24 cellular contexts compared by ENCODE assay signal in genomic region chr5:153784277-153784676, GRCh38.
"Had no signal": no experiment of that assay in that cellular context is flagged by ENCODE, and none has a peak within 500 bp of the region (broad histone marks: within the 10 kb centered on the region; RNA-seq: fewer than 3 reads in every experiment).

No MANE protein-coding gene starts in this region.

- H3K4me3 ChIP-seq: dorsolateral prefrontal cortex, lower lobe of right lung, upper lobe of right lung had no signal

- H3K27me3 ChIP-seq: dorsolateral prefrontal cortex, upper lobe of right lung had no signal

- H3K4me1 ChIP-seq: lower lobe of right lung, upper lobe of right lung had no signal

- H3K36me3 ChIP-seq: lower lobe of right lung, upper lobe of right lung had no signal

- ATAC-seq: activated CD4-positive, CD25-positive, alpha-beta regulatory T cell treated with anti-CD3 and anti-CD28 coated beads, Interleukin-2, amount 50 U/mL, for 24 hours; activated CD8-positive, alpha-beta memory T cell treated with anti-CD3 and anti-CD28 coated beads, Interleukin-2, amount 10 ng/mL, durations not matched to agents 7 days and 5 days; activated CD8-positive, alpha-beta T cell treated with anti-CD3 and anti-CD28 coated beads for 36 hours; activated naive CD8-positive, alpha-beta T cell treated with anti-CD3 and anti-CD28 coated beads, Interleukin-2, amount 50 U/mL, for 24 hours; left lobe of liver; lower lobe of right lung; naive thymus-derived CD8-positive, alpha-beta T cell; upper lobe of right lung had no signal

- DNase-seq: activated CD4-positive, alpha-beta T cell treated with anti-CD3 and anti-CD28 coated beads, Interleukin-2, amount 10 ng/mL, durations not matched to agents 7 days and 5 days; activated CD8-positive, alpha-beta memory T cell treated with anti-CD3 and anti-CD28 coated beads, Interleukin-2, amount 10 ng/mL, durations not matched to agents 7 days and 5 days; activated CD8-positive, alpha-beta T cell treated with anti-CD3 and anti-CD28 coated beads for 36 hours; activated gamma-delta T cell; activated naive CD4-positive, alpha-beta T cell treated with anti-CD3 and anti-CD28 coated beads, Interleukin-2, amount 50 U/mL, for 16 hours; activated naive CD8-positive, alpha-beta T cell treated with anti-CD3 and anti-CD28 coated beads, Interleukin-2, amount 50 U/mL, for 24 hours; activated T-cell treated with anti-CD3 and anti-CD28 coated beads for 4 hours; anterior cingulate cortex; dorsolateral prefrontal cortex; endodermal cell; foreskin fibroblast; immature natural killer cell; lower lobe of right lung; naive thymus-derived CD8-positive, alpha-beta T cell; stimulated activated CD4-positive, alpha-beta T cell treated with anti-CD3 and anti-CD28 coated beads, Interleukin-4, amount 100 ng/mL, for 24 hours; stimulated activated naive CD4-positive, alpha-beta T cell treated with Interleukin-2 at 50 U/mL for 16 hours; upper lobe of right lung had no signal

- H3K4me1 Mint-ChIP-seq: activated CD4-positive, alpha-beta T cell treated with anti-CD3 and anti-CD28 coated beads, Interleukin-2, amount 10 ng/mL, durations not matched to agents 7 days and 5 days; activated CD8-positive, alpha-beta memory T cell treated with anti-CD3 and anti-CD28 coated beads, Interleukin-2, amount 10 ng/mL, durations not matched to agents 7 days and 5 days; activated naive CD8-positive, alpha-beta T cell treated with anti-CD3 and anti-CD28 coated beads, Interleukin-2, amount 50 U/mL, for 24 hours; central memory CD8-positive, alpha-beta T cell; immature natural killer cell; naive thymus-derived CD8-positive, alpha-beta T cell had no signal

- H3K9me3 Mint-ChIP-seq: activated CD4-positive, alpha-beta T cell treated with anti-CD3 and anti-CD28 coated beads, Interleukin-2, amount 10 ng/mL, durations not matched to agents 7 days and 5 days; activated CD8-positive, alpha-beta T cell treated with anti-CD3 and anti-CD28 coated beads for 36 hours; brain; endodermal cell; immature natural killer cell; mesothelial cell of epicardium had no signal

- H3K27me3 Mint-ChIP-seq: activated CD8-positive, alpha-beta memory T cell treated with anti-CD3 and anti-CD28 coated beads, Interleukin-2, amount 10 ng/mL, durations not matched to agents 7 days and 5 days; activated naive CD8-positive, alpha-beta T cell treated with anti-CD3 and anti-CD28 coated beads, Interleukin-2, amount 50 U/mL, for 24 hours had no signal

- H3K4me3 Mint-ChIP-seq: activated CD4-positive, alpha-beta T cell treated with anti-CD3 and anti-CD28 coated beads, Interleukin-2, amount 10 ng/mL, durations not matched to agents 7 days and 5 days; activated CD8-positive, alpha-beta memory T cell treated with anti-CD3 and anti-CD28 coated beads, Interleukin-2, amount 10 ng/mL, durations not matched to agents 7 days and 5 days; activated CD8-positive, alpha-beta T cell treated with anti-CD3 and anti-CD28 coated beads for 36 hours; activated naive CD8-positive, alpha-beta T cell treated with anti-CD3 and anti-CD28 coated beads, Interleukin-2, amount 50 U/mL, for 24 hours; brain; central memory CD8-positive, alpha-beta T cell; endodermal cell; immature natural killer cell; mesothelial cell of epicardium; naive thymus-derived CD8-positive, alpha-beta T cell had no signal

- H3K36me3 Mint-ChIP-seq: activated CD8-positive, alpha-beta memory T cell treated with anti-CD3 and anti-CD28 coated beads, Interleukin-2, amount 10 ng/mL, durations not matched to agents 7 days and 5 days; immature natural killer cell; mesothelial cell of epicardium; naive thymus-derived CD8-positive, alpha-beta T cell had no signal

- H3K27ac ChIP-seq: dorsolateral prefrontal cortex, epithelial cell of prostate, lower lobe of right lung, upper lobe of right lung, VCaP had no signal

- H3K9me3 ChIP-seq: lower lobe of right lung, upper lobe of right lung had no signal

- H3K27ac Mint-ChIP-seq: activated CD4-positive, alpha-beta T cell treated with anti-CD3 and anti-CD28 coated beads, Interleukin-2, amount 10 ng/mL, durations not matched to agents 7 days and 5 days; activated CD8-positive, alpha-beta memory T cell treated with anti-CD3 and anti-CD28 coated beads, Interleukin-2, amount 10 ng/mL, durations not matched to agents 7 days and 5 days; activated CD8-positive, alpha-beta T cell treated with anti-CD3 and anti-CD28 coated beads for 36 hours; activated naive CD8-positive, alpha-beta T cell treated with anti-CD3 and anti-CD28 coated beads, Interleukin-2, amount 50 U/mL, for 24 hours; brain; endodermal cell; immature natural killer cell; mesothelial cell of epicardium; naive thymus-derived CD8-positive, alpha-beta T cell had no signal
